25 cellular contexts compared by ENCODE assay signal in genomic region chr6:130107710-130108109, GRCh38.
DNase-seq lines count a peak whose midpoint lies in the region; ATAC-seq and TF ChIP-seq lines count a peak whose summit lies in the region.
"Had no signal": no experiment of that assay in that cellular context is flagged by ENCODE, and none has a peak within 500 bp of the region (broad histone marks: within the 10 kb centered on the region; RNA-seq: fewer than 3 reads in every experiment).

No MANE protein-coding gene starts in this region.

- peak overlapping the region; percentile 91 for H3K27ac Mint-ChIP-seq in activated B cell treated with CpG ODN at 0.5 μM for 24 hours
- H3K27ac Mint-ChIP-seq: activated T-helper 1 cell treated with anti-CD3 and anti-CD28 coated beads, Interleukin-12 subunit alpha, Interleukin-12 subunit beta, Interleukin-2, Interleukin-4 antibody, amounts not matched to agents 30 ng/mL and 10 ng/mL and 1 ng/mL, durations not matched to agents 14 hours and 24 hours and 36 hours had no signal

- no peaks in the 10 kb centered on the region for H3K27me3 Mint-ChIP-seq in activated B cell treated with CpG ODN at 0.5 μM for 24 hours

- intact Hi-C loops in A673 (cut with micrococcal nuclease; ENCODE audit: unreplicated experiment) (no loop called here), activated B cell treated with CpG ODN at 0.5 μM for 24 hours (cut with micrococcal nuclease) (loop anchor here (1.0 to 5.0 kb wide), 3 partner anchors 8 to 40 kb away; no protein-coding TSS in a partner anchor)

- H3K9me3 ChIP-seq in A673 (ENCODE audit: low read depth, low read length, poor library complexity, severe bottlenecking): no peaks in the 10 kb centered on the region
- H3K9me3 ChIP-seq: psoas muscle had no signal

- TF ChIP-seq CTCF in A673 (conservative IDR thresholded peaks at IDR 0.05; ENCODE audit: low read depth, low read length) (no peak), GM12865 (IDR thresholded peaks at IDR 0.05; ENCODE audit: insufficient read depth, low read depth, low read length, missing control alignments) (no peak), activated B cell treated with CpG ODN at 0.5 μM for 24 hours (IDR thresholded peaks at IDR 0.05) (no peak)

- peaks cover 59% of the 10 kb centered on the region for H3K36me3 Mint-ChIP-seq in activated B cell treated with CpG ODN at 0.5 μM for 24 hours (ENCODE audit: low read depth)

- H3K4me3 Mint-ChIP-seq in activated B cell treated with CpG ODN at 0.5 μM for 24 hours: no peak overlapping the region
- H3K4me3 Mint-ChIP-seq: activated T-helper 1 cell treated with anti-CD3 and anti-CD28 coated beads, Interleukin-12 subunit alpha, Interleukin-12 subunit beta, Interleukin-2, Interleukin-4 antibody, amounts not matched to agents 30 ng/mL and 10 ng/mL and 1 ng/mL, durations not matched to agents 14 hours and 24 hours and 36 hours had no signal

- CTCF ChIA-PET in A673 (lab: Charles Lee) (no interaction called here), activated B cell treated with CpG ODN at 0.5 μM for 24 hours (lab: Charles Lee) (interaction anchor here (0.8 kb wide), 1 partner anchor 175 kb away, joined by 3 read pairs; no protein-coding TSS in a partner anchor)

- BruUV-seq in A673 (replicated peaks; lab: Mats Ljungman, UMichigan): no TSS peak

- POLR2A ChIA-PET in A673 (lab: Charles Lee; ENCODE audit: low non-redundant PET): no interaction called here
- POLR2A ChIA-PET in activated B cell treated with CpG ODN at 0.5 μM for 24 hours (lab: Charles Lee): interaction anchor here (0.6 to 2.3 kb wide), 9 partner anchors 8 to 744 kb away, joined by 3 to 15 read pairs (median 6); no protein-coding TSS in a partner anchor

- DNase-seq in A673 (ENCODE audit: low spot score) (peak; percentile 42), GM12865 (ENCODE audit: low read depth) (peak; percentile 21), activated B cell treated with CpG ODN at 0.5 μM for 24 hours (no peak), iris pigment epithelial cell (ENCODE audit: low read depth) (peak; percentile 15), DMS53 (lab: John Stamatoyannopoulos, UW) (no peak), germinal center (ENCODE audit: low spot score) (no peak)
- DNase-seq: activated CD4-positive, alpha-beta T cell treated with anti-CD3 and anti-CD28 coated beads, Interleukin-2, amount 50 U/mL, for 1 hour; activated naive CD4-positive, alpha-beta T cell treated with anti-CD3 and anti-CD28 coated beads, Interleukin-2, amount 50 U/mL, for 16 hours; aorta; caudate nucleus; dermis blood vessel endothelial cell; GM23248; left ventricle myocardium superior; NCI-H1417; NCI-H2081; NCI-H510A treated with DMSO at 0.1 percent for 48 hours; nucleus accumbens; psoas muscle; SHP77; T1000 had no signal

- H3K9me3 Mint-ChIP-seq in activated B cell treated with CpG ODN at 0.5 μM for 24 hours: peaks cover 5% of the 10 kb centered on the region

- no peak overlapping the region for H3K27ac ChIP-seq in A673 (ENCODE audit: low read depth, low read length, poor library complexity, severe bottlenecking)
- H3K27ac ChIP-seq: C4-2B, GM23248, psoas muscle, tibial nerve had no signal

- H3K4me1 Mint-ChIP-seq in activated B cell treated with CpG ODN at 0.5 μM for 24 hours: peaks cover 55% of the 10 kb centered on the region

- H3K4me3 ChIP-seq in A673 (ENCODE audit: low read depth, low read length, poor library complexity, severe bottlenecking) (no peak overlapping the region), GM12865 (ENCODE audit: low read depth, low read length) (no peak overlapping the region)
- H3K4me3 ChIP-seq: GM23248, psoas muscle, tibial nerve had no signal

- H3K36me3 ChIP-seq in A673 (ENCODE audit: insufficient read depth, low read length, poor library complexity, severe bottlenecking): no peaks in the 10 kb centered on the region

- H3K4me1 ChIP-seq in A673 (ENCODE audit: insufficient read depth, low read length, poor library complexity, severe bottlenecking): peaks cover 6% of the 10 kb centered on the region
- H3K4me1 ChIP-seq: psoas muscle, tibial nerve had no signal

- ATAC-seq in activated B cell treated with CpG ODN at 0.5 μM for 24 hours (ENCODE audit: low read depth): peak; percentile 51
- no peak for ATAC-seq in activated CD4-positive, CD25-positive, alpha-beta regulatory T cell treated with anti-CD3 and anti-CD28 coated beads, Interleukin-2, amount 50 U/mL, for 24 hours
- ATAC-seq: left ventricle myocardium superior, Panc1, psoas muscle had no signal

- no peaks in the 10 kb centered on the region for H3K27me3 ChIP-seq in A673 (replicated peaks; ENCODE audit: insufficient read depth, low read depth, low read length, poor library complexity)
- H3K27me3 ChIP-seq: tibial nerve had no signal

Comparison
In these comparisons a context has a peak if more than half of its experiments do, and no peak if none do; other contexts are left out.
1. DNase-seq: peak in A673 (single experiment), GM12865 (single experiment) and iris pigment epithelial cell (single experiment); none in activated B cell treated with CpG ODN at 0.5 μM for 24 hours (single experiment), DMS53 (single experiment) and germinal center (single experiment).